ENCODE assay signal across 10 cellular contexts in genomic region chr1:230153655-230154296, GRCh38.
DNase-seq lines count a peak whose midpoint lies in the region; ATAC-seq and TF ChIP-seq lines count a peak whose summit lies in the region.
"Had no signal": no experiment of that assay in that cellular context is flagged by ENCODE, and none has a peak within 500 bp of the region (broad histone marks: within the 10 kb centered on the region; RNA-seq: fewer than 3 reads in every experiment).

No MANE protein-coding gene starts in this region.

- no peaks in the 10 kb centered on the region for H3K9me3 ChIP-seq in gastroesophageal sphincter

- 54 to 71% methylated on average over 6 to 8 of the region's 10 CpGs for WGBS in gastroesophageal sphincter (ENCODE audit: low coverage in 1 of 2), 2 donors

- peaks cover 4 to 88% (median 19%) of the 10 kb centered on the region in 3 donors for H3K4me1 ChIP-seq in gastroesophageal sphincter

- TF ChIP-seq EP300 in gastroesophageal sphincter (IDR thresholded peaks at IDR 0.05), result no peak

- H3K27me3 ChIP-seq in gastroesophageal sphincter, result no peaks in the 10 kb centered on the region

- DNase-seq in C1 segment of cervical spinal cord (lab: John Stamatoyannopoulos, UW) (peak in 9 of 14 donors; percentile 18 to 66 (median 47)), SIG-M5 treated with dmso at 0.1 percent for 504 hours (lab: John Stamatoyannopoulos, UW; ENCODE audit: unreplicated experiment) (peak; percentile 99), pons (ENCODE audit: low spot score) (peak; percentile 88)
- DNase-seq in effector CD8-positive, alpha-beta T cell (lab: John Stamatoyannopoulos, UW), result no peak
- DNase-seq: NCI-H524, WERI-Rb-1 had no signal

- TF ChIP-seq POLR2A in gastroesophageal sphincter (IDR thresholded peaks at IDR 0.05), result no peak

- no peak overlapping the region for H3K4me3 ChIP-seq in gastroesophageal sphincter

- TF ChIP-seq CTCF in gastroesophageal sphincter (IDR thresholded peaks at IDR 0.05), result no peak

- H3K36me3 ChIP-seq in gastroesophageal sphincter, result no peaks in the 10 kb centered on the region
- H3K36me3 ChIP-seq: WERI-Rb-1 had no signal

- ATAC-seq in gastroesophageal sphincter (peak; percentile 71), HG02623 (IDR thresholded peaks at IDR 0.05; ENCODE audit: unreplicated experiment) (no peak), GM21515 (IDR thresholded peaks at IDR 0.05; ENCODE audit: unreplicated experiment) (no peak), HG03457 (IDR thresholded peaks at IDR 0.05; ENCODE audit: unreplicated experiment) (no peak)

- peak overlapping the region in 3 of 4 donors; percentile 31 to 48 (median 47) for H3K27ac ChIP-seq in gastroesophageal sphincter
- H3K27ac ChIP-seq: WERI-Rb-1 had no signal
